ENCODE assay signal across 8 cellular contexts in genomic region chr14:66508547-66508845, GRCh38. TPM values are rescaled to one million over a fixed set of nuclear protein-coding genes. Genes with fewer than 3 reads are reported as not detected.
DNase-seq lines count a peak whose midpoint lies in the region; ATAC-seq, FAIRE-seq and TF ChIP-seq lines count a peak whose summit lies in the region.

No MANE protein-coding gene starts in this region.

- FAIRE-seq in RCC 7860 (lab: Jason Lieb, UNC), result no peak

- peaks cover 12% of the 10 kb centered on the region for H3K4me1 ChIP-seq in muscle layer of colon (ENCODE audit: insufficient read depth, low read length)

- CTCF ChIA-PET in AG04450 (lab: Charles Lee) (interaction anchor here (0.5 to 3.1 kb wide), 3 partner anchors 11 to 753 kb away, joined by 3 to 23 read pairs (median 5); no protein-coding TSS in a partner anchor), MCF 10A (lab: Yijun Ruan, JAX) (interaction anchor here (0.7 to 3.4 kb wide), 3 partner anchors 11 to 774 kb away, joined by 3 to 14 read pairs (median 5); no protein-coding TSS in a partner anchor)

- H3K9me3 ChIP-seq in AG04450 (ENCODE audit: control insufficient read depth, insufficient read depth, low read length) (no peaks in the 10 kb centered on the region; the same call in 1 of the 2 replicates), muscle layer of colon (ENCODE audit: low read length) (no peaks in the 10 kb centered on the region)

- H3K9me3 Mint-ChIP-seq in MCF 10A (ENCODE audit: unreplicated experiment), result no peaks in the 10 kb centered on the region

- peak overlapping the region; percentile 78 for H3K4me3 Mint-ChIP-seq in MCF 10A (ENCODE audit: unreplicated experiment)

- ATAC-seq in HG02970 (IDR thresholded peaks at IDR 0.05; ENCODE audit: low FRiP score, unreplicated experiment) (peak; percentile 0), HG03039 (IDR thresholded peaks at IDR 0.05; ENCODE audit: unreplicated experiment) (no peak)

- H3K36me3 Mint-ChIP-seq in MCF 10A (ENCODE audit: insufficient read depth, unreplicated experiment), result no peaks in the 10 kb centered on the region

- no TSS peak for BruUV-seq in MCF 10A (replicated peaks; lab: Mats Ljungman, UMichigan)

- no peaks in the 10 kb centered on the region for H3K27me3 Mint-ChIP-seq in MCF 10A (ENCODE audit: insufficient read depth, unreplicated experiment)

- peak overlapping the region; percentile 94 for H3K4me3 ChIP-seq in AG04450 (ENCODE audit: low read depth, low read length)
- H3K4me3 ChIP-seq in muscle layer of colon (ENCODE audit: low read depth in 1 of 2, low read length in 2 of 2), result peak overlapping the region; percentile 66 to 86

- H3K4me1 Mint-ChIP-seq in MCF 10A (ENCODE audit: insufficient read depth, unreplicated experiment), result peaks cover 18% of the 10 kb centered on the region

- no peak for DNase-seq in AG04450 (ENCODE audit: low read depth, low spot score)
- DNase-seq in MCF 10A (ENCODE audit: unreplicated experiment), result no peak
- no peak for DNase-seq in NCI-H128 (lab: John Stamatoyannopoulos, UW; ENCODE audit: unreplicated experiment)
- no peak for DNase-seq in RCC 7860 (ENCODE audit: low spot score)
- DNase-seq in NCI-H187 treated with DMSO at 0.1 percent for 48 hours (lab: John Stamatoyannopoulos, UW), result no peak

- H3K27ac Mint-ChIP-seq in MCF 10A (ENCODE audit: low read depth, unreplicated experiment), result peak overlapping the region; percentile 88

- POLR2A ChIA-PET in AG04450 (lab: Yijun Ruan, JAX), result interaction anchor here (0.6 to 1.2 kb wide), 3 partner anchors 10 to 127 kb away, joined by 3 to 6 read pairs (median 5); no protein-coding TSS in a partner anchor
- POLR2A ChIA-PET in MCF 10A (lab: Yijun Ruan, JAX), result interaction anchor here (0.6 to 2.4 kb wide), 14 partner anchors 9 to 1406 kb away, joined by 3 to 30 read pairs (median 4); partner anchors contain the start of genes ATP6V1D, EIF2S1, MAX and PALS1

- H3K27me3 ChIP-seq in AG04450 (ENCODE audit: control insufficient read depth, insufficient read depth, low read length), result no peaks in the 10 kb centered on the region
- no peaks in the 10 kb centered on the region for H3K27me3 ChIP-seq in muscle layer of colon (ENCODE audit: control insufficient read depth in 1 of 2, insufficient read depth in 2 of 2, low read length in 2 of 2)

- H3K9ac ChIP-seq in muscle layer of colon (ENCODE audit: low read length), result peak overlapping the region; percentile 89

- H3K27ac ChIP-seq in AG04450 (ENCODE audit: low read depth, low read length) (peak overlapping the region; percentile 35), muscle layer of colon (ENCODE audit: low read depth, low read length) (peak overlapping the region; percentile 82)

- TF ChIP-seq CTCF in AG04450 (IDR thresholded peaks at IDR 0.05; ENCODE audit: low read depth, low read length) (no peak), MCF 10A (IDR thresholded peaks at IDR 0.05; ENCODE audit: unreplicated experiment) (no peak)

- intact Hi-C loops in MCF 10A (cut with micrococcal nuclease), result loop anchor here (5.0 kb wide), 1 partner anchor 734 kb away; the partner anchor contains the start of gene PALS1

- H3K36me3 ChIP-seq in muscle layer of colon (ENCODE audit: insufficient read depth, low read length), result no peaks in the 10 kb centered on the region

RNA-seq across cellular contexts. Expression of gene GPHN, which starts 0.5 kb away (rescaled TPM):
- polyA plus RNA-seq in AG04450 (2011; rRNA removed), result 7.4 and 7.7 TPM in 2 replicates
- polyA minus RNA-seq in AG04450 (2011; rRNA and poly(A)+ RNA removed), result 16.4 and 22.2 TPM in 2 replicates
- 26.8 and 33.0 TPM in 2 replicates for total RNA-seq in MCF 10A (2022)

RNA-seq across cellular contexts. Expression of gene CCDC196, which starts 22.3 kb away (rescaled TPM):
- polyA plus RNA-seq in AG04450 (2011; rRNA removed), result not detected in 2 replicates
- not detected in 2 replicates for polyA minus RNA-seq in AG04450 (2011; rRNA and poly(A)+ RNA removed)
- not detected in 2 replicates for total RNA-seq in MCF 10A (2022)
